8 cellular contexts compared by ENCODE assay signal in genomic region chr2:129936334-129936934, GRCh38. TPM values are rescaled to one million over a fixed set of nuclear protein-coding genes. Genes with fewer than 3 reads are reported as not detected.
DNase-seq lines count a peak whose midpoint lies in the region; TF ChIP-seq lines count a peak whose summit lies in the region.

No MANE protein-coding gene starts in this region.

- TF ChIP-seq CTCF in NB4 (IDR thresholded peaks at IDR 0.05; ENCODE audit: low read depth, low read length), result peak; percentile 46
- peak in 3 of 5 experiments; percentile 34 to 44 (median 39) for TF ChIP-seq CTCF in transverse colon (IDR thresholded peaks at IDR 0.05)
- no peak for TF ChIP-seq CTCF in breast epithelium (IDR thresholded peaks at IDR 0.05)

- intact Hi-C loops in transverse colon (cut with DNase I; ENCODE audit: low total_unique reads), result loop anchor here (10.0 kb wide), 1 partner anchor 398 kb away; no protein-coding TSS in a partner anchor
- intact Hi-C loops in breast epithelium (cut with DNase I; ENCODE audit: low total_unique reads), result no loop called here

- in situ Hi-C loops in transverse colon (cut with MboI; ENCODE audit: low pct_ligation_motif_present in 1 of 4, low pct_unique_long_range_greater_than_20kb in 1 of 4, low sequenced_read_pairs in 3 of 4), result loop anchor here in 2 of 4 donors (10.0 to 25.0 kb wide), 2 partner anchors 398 to 401 kb away; partner anchors contain the start of gene IMP4 (in 1 of the 2)

- H3K36me3 ChIP-seq in transverse colon (no peaks in the 10 kb centered on the region), breast epithelium (no peaks in the 10 kb centered on the region)

- no peak for TF ChIP-seq EP300 in transverse colon (IDR thresholded peaks at IDR 0.05; ENCODE audit: low read depth)

- H3K4me3 ChIP-seq in NB4 (ENCODE audit: low read depth, low read length) (no peak overlapping the region), transverse colon (no peak overlapping the region), breast epithelium (no peak overlapping the region)

- H3K9me3 ChIP-seq in transverse colon (no peaks in the 10 kb centered on the region), breast epithelium (no peaks in the 10 kb centered on the region)

- 47 to 70% methylated on average over 3 to 9 of the region's 9 CpGs for WGBS in transverse colon (ENCODE audit: low coverage in 1 of 2), 2 donors

- peak; percentile 39 for DNase-seq in stimulated activated CD8-positive, alpha-beta memory T cell treated with anti-CD3 and anti-CD28 coated beads, Interleukin-4, amount 100 ng/mL, for 24 hours (ENCODE audit: low read depth)
- no peak for DNase-seq in stimulated activated CD8-positive, alpha-beta memory T cell treated with anti-CD3 and anti-CD28 coated beads, Interleukin-4, amount 100 ng/mL, for 48 hours
- DNase-seq in NB4 (ENCODE audit: low read depth), result peak; percentile 54
- DNase-seq in amniotic epithelial cell (ENCODE audit: low read depth), result peak; percentile 12
- DNase-seq in transverse colon, result peak; percentile 52
- no peak for DNase-seq in DMS53 treated with DMSO at 0.1 percent for 48 hours (lab: John Stamatoyannopoulos, UW; ENCODE audit: unreplicated experiment)
- no peak for DNase-seq in putamen (ENCODE audit: low spot score)
- DNase-seq in breast epithelium (ENCODE audit: low spot score in 2 of 2), result no peak

- TF ChIP-seq POLR2A in NB4 (IDR thresholded peaks at IDR 0.05; ENCODE audit: extremely low read depth, insufficient read length), result no peak
- TF ChIP-seq POLR2A in transverse colon (IDR thresholded peaks at IDR 0.05), result no peak
- no peak for TF ChIP-seq POLR2A in breast epithelium (IDR thresholded peaks at IDR 0.05)

- H3K27me3 ChIP-seq in transverse colon (peaks cover 31% of the 10 kb centered on the region), breast epithelium (peaks cover 3% of the 10 kb centered on the region in 2 donors)

- H3K4me1 ChIP-seq in transverse colon (no peaks in the 10 kb centered on the region), breast epithelium (no peaks in the 10 kb centered on the region)

- H3K27ac ChIP-seq in transverse colon (no peak overlapping the region), breast epithelium (no peak overlapping the region)

RNA-seq across cellular contexts. Expression of gene RAB6C, which starts 43.0 kb away (rescaled TPM):
- under 1 TPM in 2 of 4 donors, not detected in 2; 0.16 to 0.41 TPM for total RNA-seq in transverse colon
- 1 to 10 TPM in 2 of 3 donors, under 1 TPM in 1; 0.16 to 3.2 (median 1.6) TPM for total RNA-seq in breast epithelium

Comparison
In these comparisons a context has a peak if more than half of its experiments do, and no peak if none do; other contexts are left out.
1. DNase-seq: peak in stimulated activated CD8-positive, alpha-beta memory T cell treated with anti-CD3 and anti-CD28 coated beads, Interleukin-4, amount 100 ng/mL, for 24 hours (single experiment), NB4 (single experiment), amniotic epithelial cell (single experiment) and transverse colon (single experiment); none in stimulated activated CD8-positive, alpha-beta memory T cell treated with anti-CD3 and anti-CD28 coated beads, Interleukin-4, amount 100 ng/mL, for 48 hours (single experiment), DMS53 treated with DMSO at 0.1 percent for 48 hours (single experiment), putamen (single experiment) and breast epithelium (0 of 2).
2. CTCF ChIP-seq: peak in NB4 (single experiment) and transverse colon (3 of 5); none in breast epithelium (0 of 3).